In genomic region chr17:6894206-6894528, GRCh38 we compare ENCODE assay signal across 8 cellular contexts.
DNase-seq lines count a peak whose midpoint lies in the region; ATAC-seq and TF ChIP-seq lines count a peak whose summit lies in the region.

No MANE protein-coding gene starts in this region.

- H3K27ac Mint-ChIP-seq in activated T-helper 17 cell treated with anti-CD3 and anti-CD28 coated beads, Interleukin-2, amount 50 U/mL, for 72 hours, result no peak overlapping the region

- H3K4me3 ChIP-seq in GM23248, result no peak overlapping the region
- no peak overlapping the region for H3K4me3 ChIP-seq in astrocyte of the cerebellum (ENCODE audit: low read depth, low read length)

- no peaks in the 10 kb centered on the region for H3K9me3 Mint-ChIP-seq in activated T-helper 17 cell treated with anti-CD3 and anti-CD28 coated beads, Interleukin-2, amount 50 U/mL, for 72 hours

- no peak for DNase-seq in AG09319 (ENCODE audit: extremely low read depth, low read depth)
- DNase-seq in GM23248, result peak; percentile 45
- DNase-seq in astrocyte of the cerebellum (ENCODE audit: low read depth), result no peak
- peak; percentile 10 for DNase-seq in kidney tubule cell (ENCODE audit: low spot score)
- DNase-seq in NCI-H128 (lab: John Stamatoyannopoulos, UW; ENCODE audit: unreplicated experiment), result no peak
- no peak for DNase-seq in putamen (ENCODE audit: low spot score)
- DNase-seq in NOMO-1 (lab: John Stamatoyannopoulos, UW; ENCODE audit: unreplicated experiment in 2 of 2), result no peak

- H3K4me3 Mint-ChIP-seq in activated T-helper 17 cell treated with anti-CD3 and anti-CD28 coated beads, Interleukin-2, amount 50 U/mL, for 72 hours, result no peak overlapping the region

- WGBS in GM23248 (ENCODE audit: low coverage in 1 of 2, low lambda C conversion rate in 2 of 2, missing lambda C conversion rate in 2 of 2), 2 experiments, result 6 to 13% methylated on average over 15 to 16 of the region's 18 CpGs

- TF ChIP-seq CTCF in AG09319 (IDR thresholded peaks at IDR 0.05; ENCODE audit: low read depth, low read length) (peak; percentile 36), astrocyte of the cerebellum (IDR thresholded peaks at IDR 0.05; ENCODE audit: low read depth, low read length, missing control alignments) (peak; percentile 45)

- H3K27ac ChIP-seq in GM23248, result no peak overlapping the region

- ATAC-seq in activated T-helper 17 cell treated with anti-CD3 and anti-CD28 coated beads, Interleukin-2, amount 50 U/mL, for 72 hours (replicated peaks), result no peak

- H3K79me2 ChIP-seq in GM23248 (ENCODE audit: insufficient read depth), result no peaks in the 10 kb centered on the region

- peaks cover 33% of the 10 kb centered on the region for H3K27me3 Mint-ChIP-seq in activated T-helper 17 cell treated with anti-CD3 and anti-CD28 coated beads, Interleukin-2, amount 50 U/mL, for 72 hours

- no peaks in the 10 kb centered on the region for H3K4me1 ChIP-seq in GM23248 (ENCODE audit: insufficient read depth)

- no peaks in the 10 kb centered on the region for H3K36me3 ChIP-seq in GM23248 (ENCODE audit: low read depth)

- peaks cover 75% of the 10 kb centered on the region for H3K27me3 ChIP-seq in GM23248 (replicated peaks; ENCODE audit: insufficient read depth)

- H3K9me2 ChIP-seq in GM23248 (ENCODE audit: insufficient read depth), result no peaks in the 10 kb centered on the region

- H3K36me3 Mint-ChIP-seq in activated T-helper 17 cell treated with anti-CD3 and anti-CD28 coated beads, Interleukin-2, amount 50 U/mL, for 72 hours (ENCODE audit: low read depth), result no peaks in the 10 kb centered on the region

- in situ Hi-C loops in GM23248 (cut with MboI) (no loop called here), astrocyte of the cerebellum (cut with HindIII; ENCODE audit: low sequenced_read_pairs) (no loop called here)

- no peaks in the 10 kb centered on the region for H4K20me1 ChIP-seq in GM23248 (ENCODE audit: insufficient read depth)

- no peak overlapping the region for H2AFZ ChIP-seq in GM23248

- no peak overlapping the region for H3K9ac ChIP-seq in GM23248

- no peaks in the 10 kb centered on the region for H3K9me3 ChIP-seq in GM23248 (ENCODE audit: low read depth)

- peak overlapping the region; percentile 23 for H3K4me2 ChIP-seq in GM23248 (ENCODE audit: unreplicated experiment)

- no peaks in the 10 kb centered on the region for H3K4me1 Mint-ChIP-seq in activated T-helper 17 cell treated with anti-CD3 and anti-CD28 coated beads, Interleukin-2, amount 50 U/mL, for 72 hours

- H3F3A ChIP-seq in GM23248 (ENCODE audit: insufficient read depth), result no peaks in the 10 kb centered on the region

Comparison
In these comparisons a context has a peak if more than half of its experiments do, and no peak if none do; other contexts are left out.
1. DNase-seq: peak in GM23248 (single experiment) and kidney tubule cell (single experiment); none in AG09319 (single experiment), astrocyte of the cerebellum (single experiment), NCI-H128 (single experiment), putamen (single experiment) and NOMO-1 (0 of 2).